In the genomic region with DNA sequence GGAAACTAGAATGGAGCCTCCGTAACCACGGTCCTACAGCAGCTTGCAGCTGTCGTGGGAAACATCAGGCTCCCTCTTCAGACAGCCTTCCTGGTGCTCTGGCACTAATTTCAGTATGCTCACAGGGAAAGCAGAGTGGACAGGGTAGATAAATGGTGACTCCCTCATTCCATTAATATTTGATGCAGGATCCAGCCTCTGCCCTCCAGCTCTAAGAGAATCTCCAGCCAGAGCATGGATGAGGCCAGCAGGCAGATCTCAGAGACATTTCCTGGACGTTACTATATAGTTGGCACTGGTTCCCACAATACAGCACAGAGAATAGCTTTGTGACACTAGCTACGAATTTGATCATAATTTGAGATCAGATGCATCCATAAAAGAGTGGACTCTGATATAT, we compare ENCODE assay signal across 30 cellular contexts.
"Had no signal": no experiment of that assay in that cellular context is flagged by ENCODE, and none has a peak within 500 bp of the region (broad histone marks: within the 10 kb centered on the region; RNA-seq: fewer than 3 reads in every experiment).

No MANE protein-coding gene starts in this region.

- H2AFZ ChIP-seq: hepatocyte had no signal

- ATAC-seq: activated CD4-positive, alpha-beta T cell treated with anti-CD3 and anti-CD28 coated beads for 36 hours; activated CD8-positive, alpha-beta memory T cell treated with anti-CD3 and anti-CD28 coated beads, Interleukin-2, amount 10 ng/mL, durations not matched to agents 7 days and 5 days; activated CD8-positive, alpha-beta T cell treated with anti-CD3 and anti-CD28 coated beads, Interleukin-2, amount 10 ng/mL, durations not matched to agents 7 days and 5 days; activated naive CD8-positive, alpha-beta T cell treated with anti-CD3 and anti-CD28 coated beads, Interleukin-2, amount 50 U/mL, for 24 hours; body of pancreas; effector memory CD8-positive, alpha-beta T cell; gastroesophageal sphincter; heart right ventricle had no signal

- H3K27ac ChIP-seq: adrenal gland, body of pancreas, esophagus muscularis mucosa, gastroesophageal sphincter, heart right ventricle, hepatocyte had no signal

- H3K4me1 ChIP-seq: adrenal gland, body of pancreas, gastroesophageal sphincter, heart right ventricle had no signal

- H3K4me2 ChIP-seq: hepatocyte had no signal

- H3K36me3 ChIP-seq: adrenal gland, esophagus muscularis mucosa, gastroesophageal sphincter, heart right ventricle had no signal

- H3K4me3 ChIP-seq: adrenal gland, body of pancreas, esophagus muscularis mucosa, gastroesophageal sphincter, heart right ventricle, hepatocyte had no signal

- DNase-seq: activated CD4-positive, alpha-beta memory T cell treated with anti-CD3 and anti-CD28 coated beads for 36 hours; activated CD4-positive, alpha-beta T cell treated with anti-CD3 and anti-CD28 coated beads for 36 hours; activated CD4-positive, alpha-beta T cell treated with anti-CD3 and anti-CD28 coated beads, Interleukin-2, amount 10 ng/mL, durations not matched to agents 24 days and 14 days; activated CD4-positive, CD25-positive, alpha-beta regulatory T cell; activated CD4-positive, CD25-positive, alpha-beta regulatory T cell treated with anti-CD3 and anti-CD28 coated beads, Interleukin-2, amount 50 U/mL, for 72 hours; activated CD8-positive, alpha-beta memory T cell treated with anti-CD3 and anti-CD28 coated beads, Interleukin-2, amount 10 ng/mL, durations not matched to agents 7 days and 5 days; activated CD8-positive, alpha-beta memory T cell treated with anti-CD3 and anti-CD28 coated beads, Interleukin-2, amount 50 U/mL, for 4 hours; activated CD8-positive, alpha-beta T cell treated with anti-CD3 and anti-CD28 coated beads, Interleukin-2, amount 10 ng/mL, durations not matched to agents 7 days and 5 days; activated effector memory CD4-positive, alpha-beta T cell treated with anti-CD3 and anti-CD28 coated beads, Interleukin-2, amount 50 U/mL, for 16 hours; activated naive CD4-positive, alpha-beta T cell treated with anti-CD3 and anti-CD28 coated beads for 36 hours; activated naive CD8-positive, alpha-beta T cell treated with anti-CD3 and anti-CD28 coated beads for 36 hours; activated naive CD8-positive, alpha-beta T cell treated with anti-CD3 and anti-CD28 coated beads, Interleukin-2, amount 50 U/mL, for 24 hours; activated T-cell treated with anti-CD3 and anti-CD28 coated beads, Interleukin-2, amount 50 U/mL, for 1 hour; activated T-cell treated with anti-CD3 and anti-CD28 coated beads, Interleukin-2, amount 50 U/mL, for 48 hours; adrenal gland; amygdala; aorta; body of pancreas; caudate nucleus; cortex of kidney; dermis blood vessel endothelial cell; effector CD4-positive, alpha-beta T cell; effector memory CD8-positive, alpha-beta T cell; erythroblast; foreskin melanocyte; heart right ventricle had no signal

- FAIRE-seq: colon had no signal

- H3K79me2 ChIP-seq: hepatocyte had no signal

- H3K9me3 ChIP-seq: adrenal gland, body of pancreas, esophagus muscularis mucosa, gastroesophageal sphincter, heart right ventricle had no signal
